In genomic region chr11:122743949-122744876, GRCh38 we compare ENCODE assay signal across 8 cellular contexts.
A peak's percentile ranks its signal among the peaks of the same experiment; 100 is the strongest.
DNase-seq lines count a peak whose midpoint lies in the region; ATAC-seq and TF ChIP-seq lines count a peak whose summit lies in the region.

No MANE protein-coding gene starts in this region.

- H2AK9ac ChIP-seq in IMR-90 (replicated peaks; ENCODE audit: low read depth, low read length, poor library complexity) = no peak overlapping the region

- H2BK120ac ChIP-seq in IMR-90 (ENCODE audit: low read depth, low read length) = 0 out of 2 replicates have a peak overlapping the region, but pooled peaks have one; percentile 25

- intact Hi-C loops in IMR-90 (cut with micrococcal nuclease) = no loop called here
- intact Hi-C loops in activated CD8-positive, alpha-beta T cell treated with anti-CD3 and anti-CD28 coated beads for 36 hours (cut with micrococcal nuclease) = loop anchor here (1.0 kb wide), 1 partner anchor 22 kb away; no protein-coding TSS in a partner anchor

- no peak for TF ChIP-seq POLR2A in IMR-90 (IDR thresholded peaks at IDR 0.05; ENCODE audit: low read depth, low read length)

- H3K56ac ChIP-seq in IMR-90 (ENCODE audit: extremely low read depth, insufficient read depth, low read length) = no peak overlapping the region

- TF ChIP-seq CTCF in IMR-90 (conservative IDR thresholded peaks at IDR 0.05; ENCODE audit: low read depth, low read length) = no peak
- TF ChIP-seq CTCF in activated CD8-positive, alpha-beta T cell treated with anti-CD3 and anti-CD28 coated beads for 36 hours (IDR thresholded peaks at IDR 0.05) = no peak

- no peak overlapping the region for H3K27ac ChIP-seq in IMR-90 (ENCODE audit: insufficient read depth, low read length)

- no peak overlapping the region for H3K4me2 ChIP-seq in IMR-90 (ENCODE audit: low read depth, low read length)

- no peaks in the 10 kb centered on the region for H3K9me3 Mint-ChIP-seq in activated CD8-positive, alpha-beta T cell treated with anti-CD3 and anti-CD28 coated beads for 36 hours
- no peaks in the 10 kb centered on the region for H3K9me3 Mint-ChIP-seq in stimulated activated naive B cell treated with anti-CD40 and anti-IgM and Interleukin-4, amounts not matched to agents 10 μg/mL and 1 μg/mL and 100 μg/mL, for 72 hours

- in situ Hi-C loops in IMR-90 (cut with MboI; ENCODE audit: low sequenced_read_pairs) = no loop called here

- H2BK5ac ChIP-seq in IMR-90 (ENCODE audit: low read depth, low read length, poor library complexity, severe bottlenecking) = peak overlapping the region; percentile 23

- H3K4me3 Mint-ChIP-seq in activated CD8-positive, alpha-beta T cell treated with anti-CD3 and anti-CD28 coated beads for 36 hours = no peak overlapping the region
- no peak overlapping the region for H3K4me3 Mint-ChIP-seq in stimulated activated naive B cell treated with anti-CD40 and anti-IgM and Interleukin-4, amounts not matched to agents 10 μg/mL and 1 μg/mL and 100 μg/mL, for 72 hours

- ATAC-seq in GM19452 (IDR thresholded peaks at IDR 0.05; ENCODE audit: unreplicated experiment) (peak; percentile 39), IMR-90 (ENCODE audit: low read depth) (no peak)
- ATAC-seq in activated CD8-positive, alpha-beta T cell treated with anti-CD3 and anti-CD28 coated beads for 36 hours = peak; percentile 72
- peak; percentile 74 to 76 for ATAC-seq in stimulated activated naive B cell treated with anti-CD40 and anti-IgM and Interleukin-4, amounts not matched to agents 10 μg/mL and 1 μg/mL and 100 μg/mL, for 72 hours (replicated peaks)

- H3K23ac ChIP-seq in IMR-90 (ENCODE audit: low read depth, low read length) = peak overlapping the region; percentile 78; the same call in 1 of the 2 replicates

- H3K36me3 Mint-ChIP-seq in activated CD8-positive, alpha-beta T cell treated with anti-CD3 and anti-CD28 coated beads for 36 hours (ENCODE audit: low read depth) = peaks cover 3% of the 10 kb centered on the region
- H3K36me3 Mint-ChIP-seq in stimulated activated naive B cell treated with anti-CD40 and anti-IgM and Interleukin-4, amounts not matched to agents 10 μg/mL and 1 μg/mL and 100 μg/mL, for 72 hours = peaks cover 4 to 7% of the 10 kb centered on the region in 2 donors

- H4K8ac ChIP-seq in IMR-90 (ENCODE audit: low read depth in 2 of 2, low read length in 2 of 2) = peak overlapping the region in 1 of 2 experiments; percentile 66; a peak in 2 of 4 replicates

- WGBS in IMR-90 (ENCODE audit: extremely low coverage in 2 of 2, insufficient read length in 1 of 2), 2 experiments = 70% methylated on average over 7 of the region's 12 CpGs; no CpG with 5 or more reads in 1 of the 2 experiments

- H2BK20ac ChIP-seq in IMR-90 (ENCODE audit: low read depth, low read length) = no peak overlapping the region

- H3K4me3 ChIP-seq in IMR-90 (ENCODE audit: insufficient read depth, low read depth, low read length) = no peak overlapping the region

- peak overlapping the region; percentile 63 for H4K91ac ChIP-seq in IMR-90 (ENCODE audit: insufficient read depth, low read depth, low read length)

- no peak overlapping the region for H3K27ac Mint-ChIP-seq in activated CD8-positive, alpha-beta T cell treated with anti-CD3 and anti-CD28 coated beads for 36 hours
- no peak overlapping the region for H3K27ac Mint-ChIP-seq in stimulated activated naive B cell treated with anti-CD40 and anti-IgM and Interleukin-4, amounts not matched to agents 10 μg/mL and 1 μg/mL and 100 μg/mL, for 72 hours

- dilution Hi-C loops in IMR-90 (cut with HindIII; ENCODE audit: low sequenced_read_pairs, unreplicated experiment) = no loop called here

- H3K9me1 ChIP-seq in IMR-90 (ENCODE audit: insufficient read depth, low read length) = peaks cover 44% of the 10 kb centered on the region

- H3K4me1 ChIP-seq in IMR-90 (ENCODE audit: control insufficient read depth, insufficient read depth, low read length) = peaks cover 32% of the 10 kb centered on the region

- DNase-seq in IMR-90 = no peak
- DNase-seq in activated CD8-positive, alpha-beta T cell treated with anti-CD3 and anti-CD28 coated beads for 36 hours = peak; percentile 95
- peak; percentile 43 for DNase-seq in left kidney (ENCODE audit: low read depth, low spot score)
- DNase-seq in stimulated activated naive B cell treated with anti-CD40 and anti-IgM and Interleukin-4, amounts not matched to agents 10 μg/mL and 1 μg/mL and 100 μg/mL, for 72 hours = peak; percentile 86
- DNase-seq in occipital lobe (lab: John Stamatoyannopoulos, UW) = no peak
- DNase-seq in NCI-H1436 (lab: John Stamatoyannopoulos, UW) = no peak
- no peak for DNase-seq in NCI-H1048 (lab: John Stamatoyannopoulos, UW)

- CTCF ChIA-PET in IMR-90 (lab: Yijun Ruan, JAX) = interaction anchor here (1.1 kb wide), 1 partner anchor 12 kb away, joined by 4 read pairs; no protein-coding TSS in a partner anchor
- CTCF ChIA-PET in activated CD8-positive, alpha-beta T cell treated with anti-CD3 and anti-CD28 coated beads for 36 hours (lab: Charles Lee) = interaction anchor here (0.7 to 4.7 kb wide), 9 partner anchors 10 to 115 kb away, joined by 3 to 49 read pairs (median 7); partner anchors contain the start of gene UBASH3B

- no peaks in the 10 kb centered on the region for H3K9me3 ChIP-seq in IMR-90 (ENCODE audit: control insufficient read depth, insufficient read depth, low read length)

- H3K27me3 ChIP-seq in IMR-90 (ENCODE audit: control insufficient read depth, insufficient read depth, low read length) = no peaks in the 10 kb centered on the region

- peaks cover 53 to 88% of the 10 kb centered on the region in 2 experiments for H3K79me1 ChIP-seq in IMR-90 (ENCODE audit: low read depth in 1 of 2, low read length in 2 of 2)

- peak overlapping the region; percentile 66; the same call in 1 of the 3 replicates for H2BK15ac ChIP-seq in IMR-90 (ENCODE audit: low read depth, low read length)

- no TSS peak for BruUV-seq in IMR-90 (replicated peaks; lab: Mats Ljungman, UMichigan)

- no peaks in the 10 kb centered on the region for H3K4me1 Mint-ChIP-seq in activated CD8-positive, alpha-beta T cell treated with anti-CD3 and anti-CD28 coated beads for 36 hours (ENCODE audit: low read depth)
- peaks cover 5 to 41% of the 10 kb centered on the region in 2 donors for H3K4me1 Mint-ChIP-seq in stimulated activated naive B cell treated with anti-CD40 and anti-IgM and Interleukin-4, amounts not matched to agents 10 μg/mL and 1 μg/mL and 100 μg/mL, for 72 hours

- no peak for TF ChIP-seq RAD21 in IMR-90 (IDR thresholded peaks at IDR 0.05; ENCODE audit: low read length)

- H3K36me3 ChIP-seq in IMR-90 (ENCODE audit: control insufficient read depth, insufficient read depth, low read length) = no peaks in the 10 kb centered on the region

- H3K9ac ChIP-seq in IMR-90 (ENCODE audit: low read depth, low read length) = no peak overlapping the region; the same call in 1 of the 2 replicates

- H3K18ac ChIP-seq in IMR-90 (ENCODE audit: low read depth, low read length) = peak overlapping the region; percentile 51; the same call in 1 of the 2 replicates

- POLR2A ChIA-PET in IMR-90 (lab: Charles Lee; ENCODE audit: unreplicated experiment) = no interaction called here
- POLR2A ChIA-PET in activated CD8-positive, alpha-beta T cell treated with anti-CD3 and anti-CD28 coated beads for 36 hours (lab: Charles Lee) = interaction anchor here (0.7 to 7.2 kb wide), 15 partner anchors 9 to 996 kb away, joined by 3 to 38 read pairs (median 10); partner anchors contain the start of gene UBASH3B

- H4K5ac ChIP-seq in IMR-90 (ENCODE audit: low read depth, low read length) = no peak overlapping the region

- peak overlapping the region; percentile 95; the same call in 1 of the 2 replicates for H2AK5ac ChIP-seq in IMR-90 (ENCODE audit: low read depth, low read length)

- H3K27me3 Mint-ChIP-seq in activated CD8-positive, alpha-beta T cell treated with anti-CD3 and anti-CD28 coated beads for 36 hours = no peaks in the 10 kb centered on the region
- no peaks in the 10 kb centered on the region for H3K27me3 Mint-ChIP-seq in stimulated activated naive B cell treated with anti-CD40 and anti-IgM and Interleukin-4, amounts not matched to agents 10 μg/mL and 1 μg/mL and 100 μg/mL, for 72 hours

- H2AFZ ChIP-seq in IMR-90 (replicated peaks; ENCODE audit: low read length, poor library complexity) = peak overlapping the region; percentile 26

- peak overlapping the region; percentile 83 for H3K14ac ChIP-seq in IMR-90 (replicated peaks; ENCODE audit: low read depth, low read length)

- H4K20me1 ChIP-seq in IMR-90 (ENCODE audit: insufficient read depth, low read length) = peaks cover 22% of the 10 kb centered on the region

- peak overlapping the region; percentile 86 for H3K4ac ChIP-seq in IMR-90 (ENCODE audit: low read depth, low read length)

TF ChIP-seq in IMR-90, 13 proteins besides CTCF, POLR2A, EP300 and RAD21:
- no peak for TF ChIP-seq CEBPB (IDR thresholded peaks at IDR 0.05; ENCODE audit: low read depth, low read length)
- no peak for TF ChIP-seq SMC3 (IDR thresholded peaks at IDR 0.05; ENCODE audit: low read depth, low read length)
- no peak for TF ChIP-seq ELK1 (IDR thresholded peaks at IDR 0.05; ENCODE audit: borderline replicate concordance, low read depth, low read length)
- TF ChIP-seq CHD1 (IDR thresholded peaks at IDR 0.05; ENCODE audit: low read depth, low read length) = no peak
- TF ChIP-seq MAFK (IDR thresholded peaks at IDR 0.05; ENCODE audit: low read depth, low read length) = no peak

Comparison
In these comparisons a context has a peak if more than half of its experiments do, and no peak if none do; other contexts are left out.
1. DNase-seq: peak in activated CD8-positive, alpha-beta T cell treated with anti-CD3 and anti-CD28 coated beads for 36 hours (single experiment), left kidney (single experiment) and stimulated activated naive B cell treated with anti-CD40 and anti-IgM and Interleukin-4, amounts not matched to agents 10 μg/mL and 1 μg/mL and 100 μg/mL, for 72 hours (single experiment); none in IMR-90 (single experiment), occipital lobe (single experiment), NCI-H1436 (single experiment) and NCI-H1048 (single experiment).